Comparison of ENCODE assay signal across 26 cellular contexts in the genomic region with DNA sequence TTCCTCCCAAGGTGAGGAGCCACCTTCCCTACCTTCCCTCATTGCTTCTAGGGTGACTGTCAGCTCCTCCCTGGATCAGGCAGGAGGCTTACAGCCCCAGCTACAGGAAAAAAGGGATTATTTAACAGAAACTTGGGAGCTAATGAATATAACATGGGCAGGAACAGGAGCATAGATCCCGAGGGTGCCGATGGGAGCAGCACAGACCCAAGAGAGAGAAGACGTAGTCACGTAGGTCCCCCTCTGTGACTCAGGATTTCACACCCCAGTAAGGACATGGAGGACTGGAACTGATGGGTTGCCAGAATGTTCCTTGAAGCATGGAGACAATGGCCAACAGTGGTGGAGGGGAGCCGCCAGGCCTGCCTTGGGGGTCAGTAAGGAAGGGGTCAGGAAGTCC.
"Had no signal": no experiment of that assay in that cellular context is flagged by ENCODE, and none has a peak within 500 bp of the region (broad histone marks: within the 10 kb centered on the region; RNA-seq: fewer than 3 reads in every experiment).

No MANE protein-coding gene starts in this region.

- H3K4me3 Mint-ChIP-seq: activated CD8-positive, alpha-beta memory T cell treated with anti-CD3 and anti-CD28 coated beads, Interleukin-2, amount 10 ng/mL, durations not matched to agents 7 days and 5 days; activated CD8-positive, alpha-beta T cell treated with anti-CD3 and anti-CD28 coated beads, Interleukin-2, amount 10 ng/mL, durations not matched to agents 7 days and 5 days; activated naive CD8-positive, alpha-beta T cell treated with anti-CD3 and anti-CD28 coated beads, Interleukin-2, amount 10 ng/mL, durations not matched to agents 7 days and 5 days; T-helper 17 cell; WTC11 had no signal

- H3K4me1 ChIP-seq: adrenal gland had no signal

- H3K27ac Mint-ChIP-seq: activated CD8-positive, alpha-beta memory T cell treated with anti-CD3 and anti-CD28 coated beads, Interleukin-2, amount 10 ng/mL, durations not matched to agents 7 days and 5 days; activated CD8-positive, alpha-beta T cell treated with anti-CD3 and anti-CD28 coated beads, Interleukin-2, amount 10 ng/mL, durations not matched to agents 7 days and 5 days; activated naive CD8-positive, alpha-beta T cell treated with anti-CD3 and anti-CD28 coated beads, Interleukin-2, amount 10 ng/mL, durations not matched to agents 7 days and 5 days; WTC11 had no signal

- H3K4me1 Mint-ChIP-seq: WTC11 had no signal

- H3K27me3 Mint-ChIP-seq: T-helper 17 cell had no signal

- H3K27me3 ChIP-seq: adrenal gland, MG63 had no signal

- H3K4me3 ChIP-seq: adrenal gland, MG63 had no signal

- H3K9me3 ChIP-seq: adrenal gland, MG63 had no signal

- H3K9me3 Mint-ChIP-seq: WTC11 had no signal

- ATAC-seq: activated CD8-positive, alpha-beta memory T cell treated with anti-CD3 and anti-CD28 coated beads, Interleukin-2, amount 10 ng/mL, durations not matched to agents 7 days and 5 days; activated CD8-positive, alpha-beta T cell treated with anti-CD3 and anti-CD28 coated beads, Interleukin-2, amount 10 ng/mL, durations not matched to agents 7 days and 5 days; T-helper 17 cell; WTC11 had no signal

- DNase-seq: activated CD4-positive, alpha-beta T cell treated with anti-CD3 and anti-CD28 coated beads for 48 hours; activated CD4-positive, alpha-beta T cell treated with anti-CD3 and anti-CD28 coated beads, Interleukin-2, amount 50 U/mL, for 4 hours; activated CD4-positive, CD25-positive, alpha-beta regulatory T cell treated with anti-CD3 and anti-CD28 coated beads, Interleukin-2, amount 50 U/mL, for 72 hours; activated CD8-positive, alpha-beta memory T cell treated with anti-CD3 and anti-CD28 coated beads, Interleukin-2, amount 10 ng/mL, durations not matched to agents 7 days and 5 days; activated CD8-positive, alpha-beta T cell treated with anti-CD3 and anti-CD28 coated beads, Interleukin-2, amount 10 ng/mL, durations not matched to agents 7 days and 5 days; activated naive CD4-positive, alpha-beta T cell treated with anti-CD3 and anti-CD28 coated beads, Interleukin-2, amount 50 U/mL, for 16 hours; activated naive CD8-positive, alpha-beta T cell treated with anti-CD3 and anti-CD28 coated beads, Interleukin-2, amount 10 ng/mL, durations not matched to agents 7 days and 5 days; activated T-cell treated with anti-CD3 and anti-CD28 coated beads, Interleukin-2, amount 50 U/mL, for 48 hours; anterior cingulate cortex; central memory CD4-positive, alpha-beta T cell; MG63; MV-4-11; NCI-H1092 treated with DMSO at 0.1 percent for 48 hours; NCI-H1417 treated with DMSO at 0.1 percent for 48 hours; NCI-H1694; NCI-H2029; NCI-H2107; NCI-H2171 treated with DMSO at 0.1 percent for 48 hours; NCI-H226; NCI-H526 treated with DMSO at 0.1 percent for 48 hours; NCI-H82; SIG-M5; T-helper 17 cell; T-helper 9 cell had no signal

- H3K27ac ChIP-seq: adrenal gland had no signal

- H3K36me3 Mint-ChIP-seq: WTC11 had no signal

- H3K36me3 ChIP-seq: adrenal gland, MG63 had no signal
